Comparison of ENCODE assay signal across 26 cellular contexts in the genomic region with DNA sequence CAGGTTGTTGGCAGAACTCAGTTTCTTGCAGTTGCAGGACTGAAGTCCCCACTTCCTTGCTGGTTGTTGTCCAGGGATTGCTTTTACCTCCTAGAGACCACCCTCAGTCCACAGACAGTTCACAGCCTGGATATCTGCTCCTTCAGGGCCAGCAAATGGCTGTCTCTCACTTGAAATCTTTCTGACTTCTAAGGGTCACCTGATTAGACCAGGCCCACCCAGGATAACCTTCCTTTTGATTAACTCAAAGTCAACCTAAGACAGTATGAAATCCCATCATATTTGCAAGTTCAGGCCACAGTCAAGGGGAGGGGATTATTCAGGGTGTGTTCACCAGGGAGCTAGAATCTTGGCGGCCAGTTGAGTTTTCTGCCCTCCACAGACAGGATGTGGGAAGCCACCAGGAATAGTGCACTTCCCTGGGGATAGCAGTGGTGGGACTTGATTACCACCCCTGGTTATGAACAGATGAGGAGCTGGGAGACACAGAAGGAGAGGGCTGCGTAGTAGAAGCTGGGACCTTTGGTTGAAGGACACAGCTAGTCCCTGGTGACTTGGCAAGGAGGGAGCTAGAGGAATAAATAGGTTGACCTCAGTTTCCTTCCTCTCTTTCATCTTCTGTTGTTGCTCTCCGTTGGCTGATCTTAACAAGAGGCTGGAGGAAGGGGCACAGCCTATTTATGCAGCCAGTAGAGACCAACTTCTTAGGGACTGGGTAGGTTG. TPM values are rescaled to one million over a fixed set of nuclear protein-coding genes. Genes with fewer than 3 reads are reported as not detected.
DNase-seq lines count a peak whose midpoint lies in the region; ATAC-seq and TF ChIP-seq lines count a peak whose summit lies in the region.
"Had no signal": no experiment of that assay in that cellular context is flagged by ENCODE, and none has a peak within 500 bp of the region (broad histone marks: within the 10 kb centered on the region; RNA-seq: fewer than 3 reads in every experiment).

No MANE protein-coding gene starts in this region.

- WGBS in testis, 2 donors, result 85 to 90% methylated on average over 3 of the region's 3 CpGs

- no peak for TF ChIP-seq POLR2A in testis (IDR thresholded peaks at IDR 0.05)

- H3K9me3 Mint-ChIP-seq in T-helper 2 cell treated with Interferon-gamma antibody and Interleukin-4, amounts not matched to agents 5 μg/mL and 100 μg/mL, for 36 hours, result no peaks in the 10 kb centered on the region
- peaks cover 4% of the 10 kb centered on the region for H3K9me3 Mint-ChIP-seq in stimulated activated naive CD8-positive, alpha-beta T cell treated with anti-CD3 and anti-CD28 coated beads, Interleukin-15, Interleukin-2, amounts not matched to agents 100 ng/mL and 50 ng/mL, for 24 hours
- no peaks in the 10 kb centered on the region for H3K9me3 Mint-ChIP-seq in effector memory CD8-positive, alpha-beta T cell
- H3K9me3 Mint-ChIP-seq: activated B cell treated with CpG ODN at 0.5 μM for 24 hours had no signal

- no peak overlapping the region for H3K4me3 ChIP-seq in testis
- H3K4me3 ChIP-seq: smooth muscle cell, thyroid gland had no signal

- no peaks in the 10 kb centered on the region for H3K4me1 ChIP-seq in testis
- H3K4me1 ChIP-seq: foreskin keratinocyte, thyroid gland had no signal

- peaks cover 29% of the 10 kb centered on the region for H3K36me3 Mint-ChIP-seq in T-helper 2 cell treated with Interferon-gamma antibody and Interleukin-4, amounts not matched to agents 5 μg/mL and 100 μg/mL, for 36 hours (ENCODE audit: low read depth)
- H3K36me3 Mint-ChIP-seq in stimulated activated naive CD8-positive, alpha-beta T cell treated with anti-CD3 and anti-CD28 coated beads, Interleukin-15, Interleukin-2, amounts not matched to agents 100 ng/mL and 50 ng/mL, for 24 hours (ENCODE audit: low read depth), result peaks cover 34% of the 10 kb centered on the region
- H3K36me3 Mint-ChIP-seq in effector memory CD8-positive, alpha-beta T cell (ENCODE audit: insufficient read depth), result peaks cover 23% of the 10 kb centered on the region

- TF ChIP-seq CTCF in testis (IDR thresholded peaks at IDR 0.05), result no peak

- no peak for DNase-seq in T-helper 2 cell treated with Interferon-gamma antibody and Interleukin-4, amounts not matched to agents 5 μg/mL and 100 μg/mL, for 36 hours (ENCODE audit: low spot score)
- no peak for DNase-seq in T-helper 2 cell
- DNase-seq in stimulated activated naive CD8-positive, alpha-beta T cell treated with anti-CD3 and anti-CD28 coated beads, Interleukin-15, Interleukin-2, amounts not matched to agents 100 U/mL and 50 U/mL, for 24 hours, result no peak
- no peak for DNase-seq in effector memory CD8-positive, alpha-beta T cell
- no peak for DNase-seq in NCI-H1930 (lab: John Stamatoyannopoulos, UW)
- DNase-seq in cerebellar nuclear complex (lab: John Stamatoyannopoulos, UW), result no peak
- DNase-seq in testis, result no peak
- DNase-seq: activated B cell treated with CpG ODN at 0.5 μM for 24 hours; activated CD4-positive, alpha-beta T cell treated with anti-CD3 and anti-CD28 coated beads, Interleukin-2, amount 50 U/mL, for 48 hours; effector CD8-positive, alpha-beta T cell; foreskin keratinocyte; GF-D8; left cardiac atrium; mesenchymal stem cell; NCI-H1048; NCI-H187; NCI-H69; RPMI8226; T-helper 9 cell; thyroid gland had no signal

- H3K27me3 Mint-ChIP-seq in T-helper 2 cell treated with Interferon-gamma antibody and Interleukin-4, amounts not matched to agents 5 μg/mL and 100 μg/mL, for 36 hours (ENCODE audit: low read depth), result no peaks in the 10 kb centered on the region
- no peaks in the 10 kb centered on the region for H3K27me3 Mint-ChIP-seq in stimulated activated naive CD8-positive, alpha-beta T cell treated with anti-CD3 and anti-CD28 coated beads, Interleukin-15, Interleukin-2, amounts not matched to agents 100 ng/mL and 50 ng/mL, for 24 hours
- no peaks in the 10 kb centered on the region for H3K27me3 Mint-ChIP-seq in effector memory CD8-positive, alpha-beta T cell
- H3K27me3 Mint-ChIP-seq: activated B cell treated with CpG ODN at 0.5 μM for 24 hours had no signal

- H3K27ac Mint-ChIP-seq in T-helper 2 cell treated with Interferon-gamma antibody and Interleukin-4, amounts not matched to agents 5 μg/mL and 100 μg/mL, for 36 hours, result peak overlapping the region; percentile 29
- peak overlapping the region; percentile 29 for H3K27ac Mint-ChIP-seq in stimulated activated naive CD8-positive, alpha-beta T cell treated with anti-CD3 and anti-CD28 coated beads, Interleukin-15, Interleukin-2, amounts not matched to agents 100 ng/mL and 50 ng/mL, for 24 hours
- H3K27ac Mint-ChIP-seq in effector memory CD8-positive, alpha-beta T cell, result peak overlapping the region; percentile 36 to 88
- H3K27ac Mint-ChIP-seq: activated B cell treated with CpG ODN at 0.5 μM for 24 hours had no signal

- no peaks in the 10 kb centered on the region for H3K36me3 ChIP-seq in testis (ENCODE audit: low read depth, missing control alignments)
- H3K36me3 ChIP-seq: thyroid gland had no signal

- H3K9me3 ChIP-seq in testis, result no peaks in the 10 kb centered on the region
- H3K9me3 ChIP-seq: thyroid gland had no signal

- H3K4me3 Mint-ChIP-seq in T-helper 2 cell treated with Interferon-gamma antibody and Interleukin-4, amounts not matched to agents 5 μg/mL and 100 μg/mL, for 36 hours, result peak overlapping the region; percentile 19
- no peak overlapping the region for H3K4me3 Mint-ChIP-seq in stimulated activated naive CD8-positive, alpha-beta T cell treated with anti-CD3 and anti-CD28 coated beads, Interleukin-15, Interleukin-2, amounts not matched to agents 100 ng/mL and 50 ng/mL, for 24 hours
- H3K4me3 Mint-ChIP-seq in effector memory CD8-positive, alpha-beta T cell, result peak overlapping the region; percentile 42 to 61
- H3K4me3 Mint-ChIP-seq: activated B cell treated with CpG ODN at 0.5 μM for 24 hours had no signal

- intact Hi-C loops in testis (cut with DNase I; ENCODE audit: low total_unique reads), result no loop called here

- H3K27me3 ChIP-seq in testis, result no peaks in the 10 kb centered on the region
- H3K27me3 ChIP-seq: foreskin keratinocyte, thyroid gland had no signal

- ATAC-seq in stimulated activated naive CD8-positive, alpha-beta T cell treated with anti-CD3 and anti-CD28 coated beads, Interleukin-15, Interleukin-2, amounts not matched to agents 100 U/mL and 50 U/mL, for 24 hours, result no peak
- no peak for ATAC-seq in effector memory CD8-positive, alpha-beta T cell (replicated peaks)
- ATAC-seq: esophagus mucosa, foreskin keratinocyte, HepG2, left cardiac atrium had no signal

- peaks cover 13% of the 10 kb centered on the region for H3K4me1 Mint-ChIP-seq in T-helper 2 cell treated with Interferon-gamma antibody and Interleukin-4, amounts not matched to agents 5 μg/mL and 100 μg/mL, for 36 hours (ENCODE audit: low read depth)
- peaks cover 26% of the 10 kb centered on the region for H3K4me1 Mint-ChIP-seq in stimulated activated naive CD8-positive, alpha-beta T cell treated with anti-CD3 and anti-CD28 coated beads, Interleukin-15, Interleukin-2, amounts not matched to agents 100 ng/mL and 50 ng/mL, for 24 hours (ENCODE audit: low read depth)
- peaks cover 34 to 57% of the 10 kb centered on the region in 2 donors for H3K4me1 Mint-ChIP-seq in effector memory CD8-positive, alpha-beta T cell (ENCODE audit: low read depth in 2 of 2)

- no peak overlapping the region for H3K27ac ChIP-seq in testis
- H3K27ac ChIP-seq: 22Rv1, foreskin keratinocyte, HL-60, thyroid gland had no signal

RNA-seq across cellular contexts. Expression of a gene that starts 33.4 kb away (rescaled TPM):
- 1 to 10 TPM; 2.4 to 3.3 TPM for total RNA-seq in testis
- polyA plus RNA-seq in testis (ENCODE audit: insufficient read depth, low read depth, low replicate concordance), result 1.7 TPM
- polyA plus RNA-seq: HepG2 had no signal
